ENCODE assay signal across 8 cellular contexts in genomic region chr1:89523597-89524368, GRCh38. TPM values are rescaled to one million over a fixed set of nuclear protein-coding genes. Genes with fewer than 3 reads are reported as not detected.
DNase-seq lines count a peak whose midpoint lies in the region; ATAC-seq and TF ChIP-seq lines count a peak whose summit lies in the region.

No MANE protein-coding gene starts in this region.

- ATAC-seq in GM18499 (IDR thresholded peaks at IDR 0.05; ENCODE audit: insufficient read depth, unreplicated experiment) (peak; percentile 24), HG02678 (IDR thresholded peaks at IDR 0.05; ENCODE audit: unreplicated experiment) (peak; percentile 30), lower lobe of right lung (peak; percentile 79 to 82)

- peak; percentile 78 for DNase-seq in NCI-H1105 treated with DMSO at 0.1 percent for 48 hours (lab: John Stamatoyannopoulos, UW)
- DNase-seq in T-helper 1 cell, result peak in 3 of 5 donors; percentile 41 to 80 (median 46)
- DNase-seq in colonic mucosa, result peak; percentile 49
- DNase-seq in lower lobe of right lung, result peak; percentile 72
- peak; percentile 72 for DNase-seq in stimulated activated naive CD4-positive, alpha-beta T cell treated with Interleukin-2 at 50 U/mL for 16 hours (lab: John Stamatoyannopoulos, UW)
- no peak for DNase-seq in amniotic stem cell (lab: John Stamatoyannopoulos, UW)

- H3K27me3 ChIP-seq in colonic mucosa (no peaks in the 10 kb centered on the region), lower lobe of right lung (ENCODE audit: low read depth) (no peaks in the 10 kb centered on the region)

- no peaks in the 10 kb centered on the region for H3K9me3 ChIP-seq in colonic mucosa
- no peaks in the 10 kb centered on the region for H3K9me3 ChIP-seq in lower lobe of right lung

- TF ChIP-seq CTCF in colonic mucosa (IDR thresholded peaks at IDR 0.05), result no peak
- TF ChIP-seq CTCF in lower lobe of right lung (IDR thresholded peaks at IDR 0.05), result no peak

- H3K27ac ChIP-seq in colonic mucosa (peak overlapping the region; percentile 98), lower lobe of right lung (peak overlapping the region; percentile 88)

- intact Hi-C loops in colonic mucosa (cut with DNase I), result loop anchor here (10.0 kb wide), 1 partner anchor 241 kb away; no protein-coding TSS in a partner anchor
- intact Hi-C loops in lower lobe of right lung (cut with DNase I), result no loop called here

- H3K4me1 ChIP-seq in colonic mucosa (peaks cover 4% of the 10 kb centered on the region), lower lobe of right lung (peaks cover 17% of the 10 kb centered on the region)

- peak overlapping the region; percentile 87 to 98 for H3K9ac ChIP-seq in colonic mucosa (ENCODE audit: low read depth in 2 of 2, low read length in 2 of 2)

- H3K36me3 ChIP-seq in colonic mucosa (no peaks in the 10 kb centered on the region), lower lobe of right lung (no peaks in the 10 kb centered on the region)

- H3K4me3 ChIP-seq in colonic mucosa (peak overlapping the region; percentile 94), lower lobe of right lung (peak overlapping the region; percentile 71)

RNA-seq across cellular contexts. Expression of gene LRRC8B, which starts 0.8 kb away (rescaled TPM):
- 10 to 100 TPM; 14.4 to 15.0 TPM for total RNA-seq in colonic mucosa
- total RNA-seq in lower lobe of right lung, result 16.4 TPM

Comparison
In these comparisons a context has a peak if more than half of its experiments do, and no peak if none do; other contexts are left out.
1. ATAC-seq: peak in every context shown above with its lines; median percentile 80 in lower lobe of right lung; 30 in HG02678; 24 in GM18499.